Comparison of ENCODE assay signal across 10 cellular contexts in genomic region chr3:24069045-24069444, GRCh38.
DNase-seq lines count a peak whose midpoint lies in the region; ATAC-seq, FAIRE-seq and TF ChIP-seq lines count a peak whose summit lies in the region.
"Had no signal": no experiment of that assay in that cellular context is flagged by ENCODE, and none has a peak within 500 bp of the region (broad histone marks: within the 10 kb centered on the region; RNA-seq: fewer than 3 reads in every experiment).

No MANE protein-coding gene starts in this region.

- no peaks in the 10 kb centered on the region for H3K36me3 ChIP-seq in keratinocyte (ENCODE audit: control insufficient read depth in 2 of 2, extremely low read depth in 1 of 2, insufficient read depth in 2 of 2, low read length in 2 of 2)

- peaks cover 0 to 5% of the 10 kb centered on the region in 2 donors for H3K27me3 Mint-ChIP-seq in natural killer cell (ENCODE audit: low read depth in 2 of 2)

- no peaks in the 10 kb centered on the region for H4K20me1 ChIP-seq in keratinocyte (ENCODE audit: control insufficient read depth, extremely low read depth, insufficient read depth, low read length)

- H3K4me1 Mint-ChIP-seq in natural killer cell, result no peaks in the 10 kb centered on the region
- H3K4me1 Mint-ChIP-seq: brain, T-cell had no signal

- no peak overlapping the region for H3K4me2 ChIP-seq in keratinocyte (ENCODE audit: control insufficient read depth, extremely low read depth, insufficient read depth, low read depth, low read length)

- no peaks in the 10 kb centered on the region for H3K27me3 ChIP-seq in keratinocyte (ENCODE audit: control insufficient read depth, extremely low read depth, insufficient read depth, low read length)

- no peaks in the 10 kb centered on the region for H3K4me1 ChIP-seq in keratinocyte (ENCODE audit: control insufficient read depth, extremely low read depth, insufficient read depth, low read length)

- H3K4me3 ChIP-seq in keratinocyte (ENCODE audit: control insufficient read depth in 2 of 3, extremely low read depth in 1 of 3, insufficient read depth in 2 of 3, low read depth in 1 of 3, low read length in 3 of 3), result no peak overlapping the region

- DNase-seq in ACHN (peak; percentile 9), HCEC 1CT (peak; percentile 25), RPMI7951 (ENCODE audit: low read depth) (peak; percentile 15), keratinocyte (ENCODE audit: low read depth, low spot score) (no peak), natural killer cell (no peak)
- DNase-seq: T-cell had no signal

- H3K36me3 Mint-ChIP-seq in natural killer cell, result no peaks in the 10 kb centered on the region
- H3K36me3 Mint-ChIP-seq: brain, T-cell had no signal

- no peak overlapping the region for H3K4me3 Mint-ChIP-seq in natural killer cell
- H3K4me3 Mint-ChIP-seq: brain, T-cell had no signal

- no peak overlapping the region for H2AFZ ChIP-seq in keratinocyte (ENCODE audit: control insufficient read depth, low read length)

- no peak for FAIRE-seq in keratinocyte (lab: Jason Lieb, UNC)

- in situ Hi-C loops in ACHN (cut with HindIII; ENCODE audit: low pct_ligation_motif_present, low pct_unique_long_range_greater_than_20kb, low sequenced_read_pairs), result no loop called here

- H3K79me2 ChIP-seq in keratinocyte (ENCODE audit: control insufficient read depth, insufficient read depth, low read length), result no peaks in the 10 kb centered on the region

- no peaks in the 10 kb centered on the region for H3K9me1 ChIP-seq in keratinocyte (ENCODE audit: control insufficient read depth, extremely low read depth, insufficient read depth, low read length)

- dilution Hi-C loops in keratinocyte (cut with MboI; ENCODE audit: extremely low pct_ligation_motif_present, low sequenced_read_pairs), result no loop called here

- no peak for ATAC-seq in GM21723 (IDR thresholded peaks at IDR 0.05; ENCODE audit: unreplicated experiment)
- no peak for ATAC-seq in GM19452 (IDR thresholded peaks at IDR 0.05; ENCODE audit: unreplicated experiment)
- no peak for ATAC-seq in HG03108 (IDR thresholded peaks at IDR 0.05; ENCODE audit: unreplicated experiment)
- ATAC-seq in natural killer cell, result no peak
- ATAC-seq: T-cell had no signal

- no peak overlapping the region for H3K27ac ChIP-seq in keratinocyte (ENCODE audit: control insufficient read depth, insufficient read depth, low read length)

- H3K9me3 ChIP-seq in keratinocyte (ENCODE audit: control insufficient read depth, low read depth, low read length), result no peaks in the 10 kb centered on the region

- no peak overlapping the region for H3K9ac ChIP-seq in keratinocyte (ENCODE audit: control insufficient read depth, extremely low read depth, insufficient read depth, low read length)

- peak in 2 of 3 experiments; percentile 7 for TF ChIP-seq CTCF in keratinocyte (optimal IDR thresholded peaks at IDR 0.05 in 1 of 3, IDR thresholded peaks at IDR 0.05 in 1 of 3, conservative IDR thresholded peaks at IDR 0.05 in 1 of 3; ENCODE audit: extremely low read depth in 1 of 3, insufficient read depth in 2 of 3, low read length in 3 of 3)
- TF ChIP-seq CTCF in natural killer cell (IDR thresholded peaks at IDR 0.05), result no peak

- H3K27ac Mint-ChIP-seq in natural killer cell, result no peak overlapping the region
- H3K27ac Mint-ChIP-seq: brain, T-cell had no signal

- peaks cover 2 to 6% of the 10 kb centered on the region in 2 donors for H3K9me3 Mint-ChIP-seq in natural killer cell

- intact Hi-C loops in natural killer cell (cut with micrococcal nuclease), result no loop called here

Comparison
In these comparisons a context has a peak if more than half of its experiments do, and no peak if none do; other contexts are left out.
1. DNase-seq: peak in ACHN (single experiment), HCEC 1CT (single experiment) and RPMI7951 (single experiment); none in keratinocyte (single experiment) and natural killer cell (single experiment).